20 cellular contexts compared by ENCODE assay signal in genomic region chr7:13986208-13986607, GRCh38. TPM values are rescaled to one million over a fixed set of nuclear protein-coding genes. Genes with fewer than 3 reads are reported as not detected.
DNase-seq lines count a peak whose midpoint lies in the region; ATAC-seq, FAIRE-seq and TF ChIP-seq lines count a peak whose summit lies in the region.
"Had no signal": no experiment of that assay in that cellular context is flagged by ENCODE, and none has a peak within 500 bp of the region (broad histone marks: within the 10 kb centered on the region; RNA-seq: fewer than 3 reads in every experiment).

No MANE protein-coding gene starts in this region.

- H3K56ac ChIP-seq in IMR-90 (ENCODE audit: extremely low read depth, insufficient read depth, low read length) = no peak overlapping the region

- peak overlapping the region; percentile 53 for H3K4me2 ChIP-seq in IMR-90 (ENCODE audit: low read depth, low read length)
- peak overlapping the region; percentile 65 for H3K4me2 ChIP-seq in K562 (ENCODE audit: insufficient read depth, low read length)

- no peak for TF ChIP-seq EP300 in K562 (IDR thresholded peaks at IDR 0.05; ENCODE audit: low read length)

- no peak overlapping the region for H2AFZ ChIP-seq in IMR-90 (replicated peaks; ENCODE audit: low read length, poor library complexity)
- peak overlapping the region; percentile 57; the same call in 1 of the 2 replicates for H2AFZ ChIP-seq in K562 (ENCODE audit: low read depth, low read length)

- TF ChIP-seq RAD21 in IMR-90 (IDR thresholded peaks at IDR 0.05; ENCODE audit: low read length) = no peak
- no peak for TF ChIP-seq RAD21 in K562 (CRISPR knock-in tag; conservative IDR thresholded peaks at IDR 0.05 in 1 of 2, IDR thresholded peaks at IDR 0.05 in 1 of 2)

- no peak overlapping the region; the same call in 1 of the 2 replicates for H2BK120ac ChIP-seq in IMR-90 (ENCODE audit: low read depth, low read length)

- no peak overlapping the region for H2AK9ac ChIP-seq in IMR-90 (replicated peaks; ENCODE audit: low read depth, low read length, poor library complexity)

- H3K36me3 Mint-ChIP-seq in activated CD4-positive, alpha-beta T cell treated with anti-CD3 and anti-CD28 coated beads for 36 hours (ENCODE audit: low read depth) = no peaks in the 10 kb centered on the region

- no CpG with 5 or more reads among the region's 2 CpGs for WGBS in IMR-90 (ENCODE audit: extremely low coverage in 2 of 2, insufficient read length in 1 of 2), 2 experiments
- WGBS in K562 (ENCODE audit: insufficient coverage, low coverage, missing lambda C conversion rate) = 13% methylated on average over 2 of the region's 2 CpGs

- H3K9ac ChIP-seq in IMR-90 (ENCODE audit: low read depth, low read length) (no peak overlapping the region), K562 (ENCODE audit: insufficient read depth in 1 of 2, low read depth in 2 of 2, low read length in 2 of 2) (peak overlapping the region in 1 of 2 experiments; percentile 69; a peak in 2 of 4 replicates)

- CTCF ChIA-PET in IMR-90 (lab: Yijun Ruan, JAX) (no interaction called here), K562 (lab: Yijun Ruan, JAX; ENCODE audit: low intra/inter-chr PET ratio) (no interaction called here)
- CTCF ChIA-PET in activated CD4-positive, alpha-beta T cell treated with anti-CD3 and anti-CD28 coated beads for 36 hours (lab: Charles Lee) = no interaction called here

- H3K27ac Mint-ChIP-seq in activated CD4-positive, alpha-beta T cell treated with anti-CD3 and anti-CD28 coated beads for 36 hours = no peak overlapping the region
- H3K27ac Mint-ChIP-seq: nephron progenitor cell had no signal

- H2BK20ac ChIP-seq in IMR-90 (ENCODE audit: low read depth, low read length) = no peak overlapping the region

- no peaks in the 10 kb centered on the region for H3K4me1 Mint-ChIP-seq in activated CD4-positive, alpha-beta T cell treated with anti-CD3 and anti-CD28 coated beads for 36 hours

- peak; percentile 15 for FAIRE-seq in K562 (lab: Jason Lieb, UNC)
- FAIRE-seq: D721Med had no signal

- H4K8ac ChIP-seq in IMR-90 (ENCODE audit: low read depth in 2 of 2, low read length in 2 of 2) = 0 out of 4 replicates have a peak overlapping the region, but pooled peaks of 1 of the 2 experiments have one; percentile 25

- H3K36me3 ChIP-seq in BE2C = no peaks in the 10 kb centered on the region
- no peaks in the 10 kb centered on the region for H3K36me3 ChIP-seq in IMR-90 (ENCODE audit: control insufficient read depth, insufficient read depth, low read length)
- no peaks in the 10 kb centered on the region for H3K36me3 ChIP-seq in K562 (ENCODE audit: control insufficient read depth, insufficient read depth, low read length)
- no peaks in the 10 kb centered on the region for H3K36me3 ChIP-seq in left lung
- H3K36me3 ChIP-seq: right atrium auricular region had no signal

- BruUV-seq in IMR-90 (replicated peaks; lab: Mats Ljungman, UMichigan) (no TSS peak), K562 (replicated peaks; lab: Mats Ljungman, UMichigan) (no TSS peak)

- no peak overlapping the region for H3K4me3 Mint-ChIP-seq in activated CD4-positive, alpha-beta T cell treated with anti-CD3 and anti-CD28 coated beads for 36 hours
- H3K4me3 Mint-ChIP-seq: nephron progenitor cell had no signal

- H2BK5ac ChIP-seq in IMR-90 (ENCODE audit: low read depth, low read length, poor library complexity, severe bottlenecking) = no peak overlapping the region

- no peak overlapping the region for H2AK5ac ChIP-seq in IMR-90 (ENCODE audit: low read depth, low read length)

- peaks cover 50% of the 10 kb centered on the region for H3K79me2 ChIP-seq in K562 (ENCODE audit: control insufficient read depth, insufficient read depth, low read length)

- no peak overlapping the region; the same call in 2 of the 3 replicates for H2BK15ac ChIP-seq in IMR-90 (ENCODE audit: low read depth, low read length)

- intact Hi-C loops in IMR-90 (cut with micrococcal nuclease) (loop anchor here (5.0 kb wide), 1 partner anchor 444 kb away; no protein-coding TSS in a partner anchor), K562 (cut with micrococcal nuclease) (loop anchor here (5.0 kb wide), 1 partner anchor 1269 kb away; no protein-coding TSS in a partner anchor), left lung (cut with DNase I) (loop anchor here in 1 of 2 donors (5.0 kb wide), 1 partner anchor 134 kb away; no protein-coding TSS in a partner anchor), left colon (cut with DNase I, micrococcal nuclease) (no loop called here)
- intact Hi-C loops in activated CD4-positive, alpha-beta T cell treated with anti-CD3 and anti-CD28 coated beads for 36 hours (cut with DNase I, micrococcal nuclease) = no loop called here

- H3K23ac ChIP-seq in IMR-90 (ENCODE audit: low read depth, low read length) = 0 out of 2 replicates have a peak overlapping the region, but pooled peaks have one; percentile 45

- H3K27me3 Mint-ChIP-seq in activated CD4-positive, alpha-beta T cell treated with anti-CD3 and anti-CD28 coated beads for 36 hours = peaks cover under 1% of the 10 kb centered on the region

- DNase-seq in BE2C = peak; percentile 32
- DNase-seq in IMR-90 = no peak
- DNase-seq in K562 (ENCODE audit: extremely low read depth in 1 of 4, low spot score in 3 of 4) = peak in 1 of 4 experiments; percentile 55
- no peak for DNase-seq in left lung
- DNase-seq in left colon = no peak
- no peak for DNase-seq in activated CD4-positive, alpha-beta T cell treated with anti-CD3 and anti-CD28 coated beads for 48 hours
- no peak for DNase-seq in activated CD4-positive, alpha-beta T cell treated with anti-CD3 and anti-CD28 coated beads for 36 hours
- DNase-seq: AML-193; amniotic stem cell; NCI-H1436 treated with DMSO at 0.1 percent for 48 hours; NCI-H345; nephron progenitor cell; stimulated activated CD4-positive, alpha-beta T cell treated with anti-CD3 and anti-CD28 coated beads, Interleukin-1b, Interleukin-23, amount 100 ng/mL, for 48 hours had no signal

- no peak overlapping the region for H3K4ac ChIP-seq in IMR-90 (ENCODE audit: low read depth, low read length)

- in situ Hi-C loops in IMR-90 (cut with MboI; ENCODE audit: low sequenced_read_pairs) = loop anchor here (25.0 kb wide), 1 partner anchor 1324 kb away; no protein-coding TSS in a partner anchor
- in situ Hi-C loops in K562 (cut with MboI) = loop anchor here (25.0 kb wide), 1 partner anchor 1274 kb away; no protein-coding TSS in a partner anchor

- no peak overlapping the region; the same call in 1 of the 2 replicates for H4K91ac ChIP-seq in IMR-90 (ENCODE audit: insufficient read depth, low read depth, low read length)

- no peaks in the 10 kb centered on the region for H3K9me1 ChIP-seq in IMR-90 (ENCODE audit: insufficient read depth, low read length)
- H3K9me1 ChIP-seq in K562 (ENCODE audit: control insufficient read depth, insufficient read depth, low read length) = no peaks in the 10 kb centered on the region

- H4K5ac ChIP-seq in IMR-90 (ENCODE audit: low read depth, low read length) = no peak overlapping the region

- H3K27ac ChIP-seq in IMR-90 (ENCODE audit: insufficient read depth, low read length) (no peak overlapping the region), K562 (ENCODE audit: extremely low read depth, low read depth, low read length) (peak overlapping the region; percentile 93; the same call in 2 of the 3 replicates), left lung (peak overlapping the region; percentile 31 to 96)
- H3K27ac ChIP-seq: VCaP had no signal

- POLR2A ChIA-PET in IMR-90 (lab: Charles Lee; ENCODE audit: unreplicated experiment) (no interaction called here), K562 (lab: Yijun Ruan, JAX) (interaction anchor here (0.6 kb wide), 2 partner anchors 13 to 14 kb away, joined by 3 to 4 read pairs; no protein-coding TSS in a partner anchor)
- POLR2A ChIA-PET in activated CD4-positive, alpha-beta T cell treated with anti-CD3 and anti-CD28 coated beads for 36 hours (lab: Charles Lee) = no interaction called here

- H3K4me3 ChIP-seq in BE2C (ENCODE audit: low read depth, low read length) (peak overlapping the region; percentile 71), IMR-90 (ENCODE audit: insufficient read depth, low read depth, low read length) (no peak overlapping the region), K562 (peak overlapping the region; percentile 24), left lung (peak overlapping the region; percentile 51 to 54)
- H3K4me3 ChIP-seq: lung had no signal

- H3K9me3 Mint-ChIP-seq in activated CD4-positive, alpha-beta T cell treated with anti-CD3 and anti-CD28 coated beads for 36 hours (ENCODE audit: low read depth) = no peaks in the 10 kb centered on the region
- H3K9me3 Mint-ChIP-seq: nephron progenitor cell had no signal

- TF ChIP-seq POLR2A in IMR-90 (IDR thresholded peaks at IDR 0.05; ENCODE audit: low read depth, low read length) (no peak), K562 (conservative IDR thresholded peaks at IDR 0.05) (no peak)

- no peak for ATAC-seq in IMR-90 (ENCODE audit: low read depth)
- ATAC-seq in K562 = peak; percentile 31
- no peak for ATAC-seq in left lung
- no peak for ATAC-seq in GM21423 (IDR thresholded peaks at IDR 0.05; ENCODE audit: unreplicated experiment)
- ATAC-seq in left colon = no peak
- no peak for ATAC-seq in activated CD4-positive, alpha-beta T cell treated with anti-CD3 and anti-CD28 coated beads for 36 hours
- ATAC-seq: esophagus mucosa had no signal

- H3K79me1 ChIP-seq in IMR-90 (ENCODE audit: low read depth in 1 of 2, low read length in 2 of 2) = peaks cover 0 to 10% of the 10 kb centered on the region in 2 experiments; a peak in 2 of 4 replicates

- H3K27me3 ChIP-seq in BE2C (no peaks in the 10 kb centered on the region), IMR-90 (ENCODE audit: control insufficient read depth, insufficient read depth, low read length) (no peaks in the 10 kb centered on the region), K562 (ENCODE audit: control insufficient read depth in 2 of 2, insufficient read depth in 2 of 2, low read length in 2 of 2) (no peaks in the 10 kb centered on the region), left lung (peaks cover 0 to 21% of the 10 kb centered on the region in 2 donors)
- H3K27me3 ChIP-seq: right atrium auricular region had no signal

- dilution Hi-C loops in IMR-90 (cut with HindIII; ENCODE audit: low sequenced_read_pairs, unreplicated experiment) = no loop called here

- H3K14ac ChIP-seq in IMR-90 (replicated peaks; ENCODE audit: low read depth, low read length) = peak overlapping the region; percentile 1

- H4K20me1 ChIP-seq in IMR-90 (ENCODE audit: insufficient read depth, low read length) (no peaks in the 10 kb centered on the region), K562 (replicated peaks; ENCODE audit: control insufficient read depth, insufficient read depth, low read length) (no peaks in the 10 kb centered on the region)

- no peak for TF ChIP-seq CTCF in BE2C (IDR thresholded peaks at IDR 0.05; ENCODE audit: low read depth, low read length)
- no peak for TF ChIP-seq CTCF in IMR-90 (conservative IDR thresholded peaks at IDR 0.05; ENCODE audit: low read depth, low read length)
- no peak for TF ChIP-seq CTCF in K562 (IDR thresholded peaks at IDR 0.05 in 2 of 3, conservative IDR thresholded peaks at IDR 0.05 in 1 of 3; ENCODE audit: insufficient read depth in 2 of 3, low read depth in 1 of 3, low read length in 3 of 3)
- no peak for TF ChIP-seq CTCF in left lung (IDR thresholded peaks at IDR 0.05)

- H3K9me3 ChIP-seq in BE2C = no peaks in the 10 kb centered on the region
- no peaks in the 10 kb centered on the region for H3K9me3 ChIP-seq in IMR-90 (ENCODE audit: control insufficient read depth, insufficient read depth, low read length)
- H3K9me3 ChIP-seq in K562 (replicated peaks; ENCODE audit: control insufficient read depth, insufficient read depth, low read depth, low read length) = no peaks in the 10 kb centered on the region
- no peaks in the 10 kb centered on the region for H3K9me3 ChIP-seq in left lung
- H3K9me3 ChIP-seq: right atrium auricular region had no signal

- no peak overlapping the region for H3K18ac ChIP-seq in IMR-90 (ENCODE audit: low read depth, low read length)

- H3K4me1 ChIP-seq in BE2C = peaks cover 2% of the 10 kb centered on the region; the same call in 1 of the 2 replicates
- H3K4me1 ChIP-seq in IMR-90 (ENCODE audit: control insufficient read depth, insufficient read depth, low read length) = no peaks in the 10 kb centered on the region
- peaks cover 4 to 8% of the 10 kb centered on the region in 2 experiments; a peak in 3 of 5 replicates for H3K4me1 ChIP-seq in K562 (replicated peaks in 1 of 2; ENCODE audit: control insufficient read depth in 2 of 2, insufficient read depth in 2 of 2, low read length in 2 of 2)
- no peaks in the 10 kb centered on the region for H3K4me1 ChIP-seq in left lung

RNA-seq across cellular contexts. Expression of gene ETV1, which starts 3.3 kb away (rescaled TPM):
- polyA plus RNA-seq in BE2C (2012; ENCODE audit: insufficient read depth, insufficient read length, low read depth) = 51.9 TPM
- total RNA-seq in IMR-90 (2012; rRNA removed) (17.2 and 21.1 TPM in 2 replicates), K562 (2014; rRNA removed) (8.0 and 9.8 TPM in 2 replicates), K562 (2014; rRNA removed; fragmentation: Illumina TruSeq; extraction: Trizol) (15.9 and 16.3 TPM in 2 replicates), K562 (2015; rRNA removed; fragmentation: Illumina TruSeq; extraction: Trizol) (11.3 and 14.0 TPM in 2 replicates), K562 (2021) (18.1 and 27.4 TPM in 2 replicates), left lung (100 to 1,000 TPM in 1 of 2 donors, 10 to 100 TPM in 1; 61.6 to 134 TPM), left colon (1 to 10 TPM; 2.8 to 4.6 TPM)
- polyA plus RNA-seq in IMR-90 (2012; rRNA removed) (8.6 and 11.9 TPM in 2 replicates), K562 (2011; rRNA removed) (15.8 and 16.2 TPM in 2 replicates), K562 (2014; fragmentation: Illumina TruSeq; extraction: Trizol) (21.1 and 23.1 TPM in 2 replicates), K562 (2014; fragmentation: Nextera tagmentation; extraction: Ambion mirVana) (1 to 10 TPM; 7.2 to 9.8 TPM), K562 (2014; rRNA removed) (10.5 and 12.0 TPM in 2 replicates)
- polyA plus RNA-seq in IMR-90 (2012; cell fraction: cytosol; rRNA removed) = 3.8 and 7.2 TPM in 2 replicates
- 7.0 and 10.1 TPM in 2 replicates for polyA plus RNA-seq in IMR-90 (2012; cell fraction: nucleus; rRNA removed; ENCODE audit: low replicate concordance)
- 19.5 and 42.2 TPM in 2 replicates for total RNA-seq in K562 (2011; cell fraction: chromatin; rRNA removed; ENCODE audit: low replicate concordance)
- 10.2 and 11.8 TPM in 2 replicates for total RNA-seq in K562 (2011; cell fraction: nucleolus; rRNA removed)
- 23.3 and 36.9 TPM in 2 replicates for total RNA-seq in K562 (2011; cell fraction: nucleoplasm; rRNA removed)
- polyA plus RNA-seq in K562 (2011; cell fraction: cytosol; rRNA removed) = 12.6 and 14.8 TPM in 2 replicates
- 28.7 and 41.6 TPM in 2 replicates for polyA plus RNA-seq in K562 (2011; cell fraction: nucleus; rRNA removed)
- polyA plus RNA-seq in K562 (2012) = 15.6 and 21.3 TPM in 2 replicates
- polyA minus RNA-seq in K562 (2011; rRNA and poly(A)+ RNA removed) = 20.5 and 28.2 TPM in 2 replicates
- polyA minus RNA-seq in K562 (2011; cell fraction: cytosol; rRNA and poly(A)+ RNA removed) = 5.4 and 7.4 TPM in 2 replicates
- polyA minus RNA-seq in K562 (2011; cell fraction: nucleus; rRNA and poly(A)+ RNA removed) = 16.8 and 35.5 TPM in 2 replicates
- total RNA-seq in activated CD4-positive, alpha-beta T cell treated with anti-CD3 and anti-CD28 coated beads for 36 hours = under 1 TPM; 0.32 to 0.37 TPM
- total RNA-seq: OCI-LY7 had no signal

Comparison
In these comparisons a context has a peak if more than half of its experiments do, and no peak if none do; other contexts are left out.
1. intact Hi-C loops: an anchor here in IMR-90 (5.0 kb wide) and K562 (5.0 kb wide); none called in left colon and activated CD4-positive, alpha-beta T cell treated with anti-CD3 and anti-CD28 coated beads for 36 hours.